In the genomic region with DNA sequence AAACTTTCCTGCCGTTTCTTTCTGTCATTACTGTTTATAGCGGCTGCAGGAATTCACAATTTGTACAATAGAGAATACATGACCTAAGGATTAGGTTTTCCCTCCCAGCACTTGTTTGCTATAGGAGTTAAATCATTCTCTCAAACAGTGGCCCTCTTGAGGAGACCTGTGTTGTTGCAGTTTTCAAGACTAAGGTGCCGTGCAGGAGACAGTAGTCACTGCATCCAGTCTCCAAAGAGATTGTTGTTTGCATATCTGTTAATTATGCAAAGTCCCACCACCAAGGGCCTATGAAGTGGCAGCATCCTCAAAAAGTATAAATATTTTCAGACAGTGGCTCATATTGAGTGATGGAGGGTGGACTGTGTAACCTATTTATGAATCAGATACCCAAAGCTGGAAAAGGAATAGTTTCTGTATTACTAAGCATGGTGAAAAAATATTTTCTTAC, we compare ENCODE assay signal across 8 cellular contexts. TPM values are rescaled to one million over a fixed set of nuclear protein-coding genes. Genes with fewer than 3 reads are reported as not detected.
A peak's percentile ranks its signal among the peaks of the same experiment; 100 is the strongest.
DNase-seq lines count a peak whose midpoint lies in the region; ATAC-seq and TF ChIP-seq lines count a peak whose summit lies in the region.

No MANE protein-coding gene starts in this region.

- H2BK12ac ChIP-seq in trophoblast cell (ENCODE audit: low read length), result no peak overlapping the region

- WGBS in trophoblast cell (ENCODE audit: extremely low coverage, insufficient coverage, insufficient read length), result no CpG with 5 or more reads among the region's 3 CpGs

- H3K9me3 ChIP-seq in HUES48 (ENCODE audit: control insufficient read depth, insufficient read depth, low read length) (no peaks in the 10 kb centered on the region), trophoblast cell (ENCODE audit: insufficient read depth, low read depth, low read length) (no peaks in the 10 kb centered on the region)

- H3K4me1 ChIP-seq in HUES48 (ENCODE audit: control insufficient read depth, insufficient read depth, low read length) (peaks cover 24% of the 10 kb centered on the region), trophoblast cell (ENCODE audit: control insufficient read depth in 1 of 2, insufficient read depth in 2 of 2, low read length in 2 of 2) (peaks cover 11 to 24% of the 10 kb centered on the region in 2 experiments)

- H4K91ac ChIP-seq in trophoblast cell (ENCODE audit: low read depth, low read length), result no peak overlapping the region

- peak overlapping the region; percentile 37 for H3K4ac ChIP-seq in trophoblast cell (ENCODE audit: low read depth, low read length)

- H3K4me3 ChIP-seq in HUES48 (ENCODE audit: low read depth, low read length) (peak overlapping the region; percentile 70; the same call in 1 of the 2 replicates), trophoblast cell (ENCODE audit: low read depth, low read length) (no peak overlapping the region)

- no peak overlapping the region for H4K12ac ChIP-seq in trophoblast cell (ENCODE audit: low read depth, low read length)

- H3K27me3 ChIP-seq in HUES48 (ENCODE audit: control insufficient read depth, insufficient read depth, low read length), result peaks cover 38% of the 10 kb centered on the region
- no peaks in the 10 kb centered on the region for H3K27me3 ChIP-seq in trophoblast cell (ENCODE audit: insufficient read depth, low read length)

- H3K18ac ChIP-seq in trophoblast cell (ENCODE audit: low read length), result no peak overlapping the region

- no peak overlapping the region for H2AK5ac ChIP-seq in trophoblast cell (ENCODE audit: low read length)

- H3K79me2 ChIP-seq in trophoblast cell (ENCODE audit: control insufficient read depth, insufficient read depth, low read length, poor library complexity), result peaks cover 9% of the 10 kb centered on the region

- no peak overlapping the region for H3K14ac ChIP-seq in trophoblast cell (ENCODE audit: low read length)

- no peak overlapping the region for H4K8ac ChIP-seq in trophoblast cell (ENCODE audit: low read depth, low read length)

- no peak overlapping the region for H2AFZ ChIP-seq in trophoblast cell (ENCODE audit: insufficient read depth, low read length, poor library complexity)

- H3K4me2 ChIP-seq in trophoblast cell (ENCODE audit: low read length), result peak overlapping the region; percentile 65

- intact Hi-C loops in Right ventricle myocardium superior (cut with DNase I), result loop anchor here (10.0 kb wide), 1 partner anchor 178 kb away; no protein-coding TSS in a partner anchor
- intact Hi-C loops in Right ventricle myocardium inferior (cut with DNase I), result loop anchor here (5.0 kb wide), 3 partner anchors 130 to 345 kb away; partner anchors contain the start of gene ME3

- H3K27ac ChIP-seq in HUES48 (ENCODE audit: low read depth, low read length) (no peak overlapping the region), trophoblast cell (ENCODE audit: low read depth, low read length) (peak overlapping the region; percentile 67)

- no peak overlapping the region for H2BK120ac ChIP-seq in trophoblast cell (ENCODE audit: insufficient read depth, low read length, poor library complexity)

- H3K36me3 ChIP-seq in HUES48 (ENCODE audit: control insufficient read depth, insufficient read depth, low read length) (no peaks in the 10 kb centered on the region), trophoblast cell (ENCODE audit: control insufficient read depth in 1 of 2, insufficient read depth in 2 of 2, low read length in 2 of 2) (peaks cover 1 to 8% of the 10 kb centered on the region in 2 experiments)

- H3K23ac ChIP-seq in trophoblast cell (ENCODE audit: low read length), result no peak overlapping the region

- H3K9ac ChIP-seq in HUES48 (ENCODE audit: low read depth, low read length), result no peak overlapping the region
- peak overlapping the region; percentile 24 for H3K9ac ChIP-seq in trophoblast cell (ENCODE audit: low read length)

- ATAC-seq in Right ventricle myocardium superior (ENCODE audit: poor library complexity) (peak; percentile 55), Right ventricle myocardium inferior (no peak), SK-N-SH treated with all-trans-retinoic acid at 6 μM for 48 hours (peak; percentile 48), HG03469 (IDR thresholded peaks at IDR 0.05; ENCODE audit: unreplicated experiment) (no peak), GM21515 (IDR thresholded peaks at IDR 0.05; ENCODE audit: unreplicated experiment) (no peak)

- no peak overlapping the region for H2BK5ac ChIP-seq in trophoblast cell (ENCODE audit: low read depth, low read length, poor library complexity)

- peaks cover 20% of the 10 kb centered on the region for H3K79me1 ChIP-seq in trophoblast cell (ENCODE audit: low read length)

- no peak for DNase-seq in Right ventricle myocardium superior
- DNase-seq in Right ventricle myocardium inferior (ENCODE audit: missing footprints), result no peak
- DNase-seq in fibroblast of peridontal ligament (ENCODE audit: extremely low read depth), result peak; percentile 61
- peak in 1 of 2 donors; percentile 55 for DNase-seq in trophoblast cell

TF ChIP-seq in SK-N-SH treated with all-trans-retinoic acid at 6 μM for 48 hours, 23 proteins besides CTCF, POLR2A, EP300 and RAD21:
- TF ChIP-seq ZFP3 (CRISPR knock-in tag; IDR thresholded peaks at IDR 0.05), result no peak
- no peak for TF ChIP-seq ZNF565 (CRISPR knock-in tag; conservative IDR thresholded peaks at IDR 0.05; ENCODE audit: low read depth)
- TF ChIP-seq OSR1 (CRISPR knock-in tag; IDR thresholded peaks at IDR 0.05), result no peak
- TF ChIP-seq, protein P1, sequence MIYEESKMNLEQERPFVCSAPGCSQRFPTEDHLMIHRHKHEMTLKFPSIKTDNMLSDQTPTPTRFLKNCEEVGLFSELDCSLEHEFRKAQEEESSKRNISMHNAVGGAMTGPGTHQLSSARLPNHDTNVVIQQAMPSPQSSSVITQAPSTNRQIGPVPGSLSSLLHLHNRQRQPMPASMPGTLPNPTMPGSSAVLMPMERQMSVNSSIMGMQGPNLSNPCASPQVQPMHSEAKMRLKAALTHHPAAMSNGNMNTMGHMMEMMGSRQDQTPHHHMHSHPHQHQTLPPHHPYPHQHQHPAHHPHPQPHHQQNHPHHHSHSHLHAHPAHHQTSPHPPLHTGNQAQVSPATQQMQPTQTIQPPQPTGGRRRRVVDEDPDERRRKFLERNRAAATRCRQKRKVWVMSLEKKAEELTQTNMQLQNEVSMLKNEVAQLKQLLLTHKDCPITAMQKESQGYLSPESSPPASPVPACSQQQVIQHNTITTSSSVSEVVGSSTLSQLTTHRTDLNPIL (CRISPR knock-in tag; IDR thresholded peaks at IDR 0.05; ENCODE audit: low read depth), result no peak
- no peak for TF ChIP-seq BACH2 (CRISPR knock-in tag; IDR thresholded peaks at IDR 0.05; ENCODE audit: borderline replicate concordance)
- no peak for TF ChIP-seq GLIS3 (CRISPR knock-in tag; IDR thresholded peaks at IDR 0.05)
- no peak for TF ChIP-seq TOX (CRISPR knock-in tag; IDR thresholded peaks at IDR 0.05; ENCODE audit: borderline replicate concordance)

RNA-seq across cellular contexts. Expression of gene PRSS23, which starts 2.3 kb away (rescaled TPM):
- total RNA-seq in Right ventricle myocardium superior (4.1 TPM), Right ventricle myocardium inferior (7.2 TPM)
- polyA plus RNA-seq in trophoblast cell (2013), result 180 and 185 TPM in 2 replicates

Comparison
In these comparisons a context has a peak if more than half of its experiments do, and no peak if none do; other contexts are left out.
1. ATAC-seq: peak in Right ventricle myocardium superior (single experiment) and SK-N-SH treated with all-trans-retinoic acid at 6 μM for 48 hours (single experiment); none in Right ventricle myocardium inferior (single experiment), HG03469 (single experiment) and GM21515 (single experiment).